Comparison of ENCODE assay signal across 25 cellular contexts in genomic region chr17:55414983-55415382, GRCh38. TPM values are rescaled to one million over a fixed set of nuclear protein-coding genes. Genes with fewer than 3 reads are reported as not detected.
A peak's percentile ranks its signal among the peaks of the same experiment; 100 is the strongest.
DNase-seq lines count a peak whose midpoint lies in the region; ATAC-seq and TF ChIP-seq lines count a peak whose summit lies in the region.
"Had no signal": no experiment of that assay in that cellular context is flagged by ENCODE, and none has a peak within 500 bp of the region (broad histone marks: within the 10 kb centered on the region; RNA-seq: fewer than 3 reads in every experiment).

No MANE protein-coding gene starts in this region.

- H3K27ac ChIP-seq in heart right ventricle (peak overlapping the region in 6 of 10 donors; percentile 62 to 82 (median 76)), subcutaneous abdominal adipose tissue (ENCODE audit: low read depth, low read length) (peak overlapping the region; percentile 97)
- H3K27ac ChIP-seq: adrenal gland, foreskin keratinocyte, KMS-11, thoracic aorta had no signal

- no peak for TF ChIP-seq CTCF in heart right ventricle (IDR thresholded peaks at IDR 0.05)

- no peak overlapping the region for H3K4me3 Mint-ChIP-seq in activated naive CD8-positive, alpha-beta T cell treated with anti-CD3 and anti-CD28 coated beads, Interleukin-2, amount 50 U/mL, for 24 hours
- H3K4me3 Mint-ChIP-seq: activated CD4-positive, alpha-beta memory T cell treated with anti-CD3 and anti-CD28 coated beads, Interleukin-2, amount 10 ng/mL, durations not matched to agents 7 days and 5 days; naive thymus-derived CD4-positive, alpha-beta T cell; stimulated activated memory B cell treated with anti-CD40 and anti-IgM and Interleukin-4, amounts not matched to agents 10 μg/mL and 1 μg/mL and 100 μg/mL, for 72 hours had no signal

- ATAC-seq in heart right ventricle: no peak
- no peak for ATAC-seq in left cardiac atrium
- ATAC-seq in activated naive CD8-positive, alpha-beta T cell treated with anti-CD3 and anti-CD28 coated beads, Interleukin-2, amount 50 U/mL, for 24 hours: no peak
- no peak for ATAC-seq in GM21825 (IDR thresholded peaks at IDR 0.05; ENCODE audit: unreplicated experiment)
- ATAC-seq: foreskin keratinocyte; Panc1; stimulated activated memory B cell treated with anti-CD40 and anti-IgM and Interleukin-4, amounts not matched to agents 10 μg/mL and 1 μg/mL and 100 μg/mL, for 72 hours had no signal

- peak overlapping the region; percentile 20 for H3K27ac Mint-ChIP-seq in activated naive CD8-positive, alpha-beta T cell treated with anti-CD3 and anti-CD28 coated beads, Interleukin-2, amount 50 U/mL, for 24 hours
- H3K27ac Mint-ChIP-seq: activated CD4-positive, alpha-beta memory T cell treated with anti-CD3 and anti-CD28 coated beads, Interleukin-2, amount 10 ng/mL, durations not matched to agents 7 days and 5 days; stimulated activated memory B cell treated with anti-CD40 and anti-IgM and Interleukin-4, amounts not matched to agents 10 μg/mL and 1 μg/mL and 100 μg/mL, for 72 hours had no signal

- DNase-seq in heart right ventricle: no peak
- no peak for DNase-seq in left cardiac atrium
- DNase-seq in NCI-H524 (lab: John Stamatoyannopoulos, UW): peak; percentile 72 to 96
- DNase-seq in activated naive CD8-positive, alpha-beta T cell treated with anti-CD3 and anti-CD28 coated beads, Interleukin-2, amount 50 U/mL, for 24 hours: no peak
- DNase-seq in NCI-H2196 (lab: John Stamatoyannopoulos, UW; ENCODE audit: unreplicated experiment): no peak
- DNase-seq: activated CD4-positive, alpha-beta memory T cell treated with anti-CD3 and anti-CD28 coated beads, Interleukin-2, amount 10 ng/mL, durations not matched to agents 7 days and 5 days; activated CD4-positive, alpha-beta T cell treated with anti-CD3 and anti-CD28 coated beads for 1 hour; activated gamma-delta T cell; adrenal gland; BE2C; foreskin keratinocyte; MM.1S; naive thymus-derived CD4-positive, alpha-beta T cell; NCI-H1105 treated with DMSO at 0.1 percent for 48 hours; NCI-H2029; NCI-H526 treated with DMSO at 0.1 percent for 48 hours; SHP77 treated with DMSO at 0.1 percent for 48 hours had no signal

- H3K9me3 Mint-ChIP-seq in activated naive CD8-positive, alpha-beta T cell treated with anti-CD3 and anti-CD28 coated beads, Interleukin-2, amount 50 U/mL, for 24 hours: no peaks in the 10 kb centered on the region
- H3K9me3 Mint-ChIP-seq: activated CD4-positive, alpha-beta memory T cell treated with anti-CD3 and anti-CD28 coated beads, Interleukin-2, amount 10 ng/mL, durations not matched to agents 7 days and 5 days; stimulated activated memory B cell treated with anti-CD40 and anti-IgM and Interleukin-4, amounts not matched to agents 10 μg/mL and 1 μg/mL and 100 μg/mL, for 72 hours had no signal

- H3K36me3 ChIP-seq in heart right ventricle (peaks cover 0 to 43% (median 12%) of the 10 kb centered on the region in 9 donors), subcutaneous abdominal adipose tissue (ENCODE audit: control insufficient read depth in 5 of 5, insufficient read depth in 5 of 5, low read length in 5 of 5) (peaks cover 17 to 42% (median 32%) of the 10 kb centered on the region in 5 donors)

- H3K36me3 Mint-ChIP-seq in activated naive CD8-positive, alpha-beta T cell treated with anti-CD3 and anti-CD28 coated beads, Interleukin-2, amount 50 U/mL, for 24 hours (ENCODE audit: low read depth): peaks cover 50% of the 10 kb centered on the region

- H3K4me1 ChIP-seq in heart right ventricle: peaks cover 0 to 49% (median 28%) of the 10 kb centered on the region in 9 donors
- H3K4me1 ChIP-seq in subcutaneous abdominal adipose tissue (ENCODE audit: control insufficient read depth in 5 of 5, insufficient read depth in 5 of 5, low read length in 5 of 5): peaks cover 2 to 68% (median 61%) of the 10 kb centered on the region in 5 donors

- H3K4me3 ChIP-seq in heart right ventricle (no peak overlapping the region), subcutaneous abdominal adipose tissue (ENCODE audit: low read depth in 1 of 5, low read length in 5 of 5) (no peak overlapping the region)
- H3K4me3 ChIP-seq: adrenal gland, esophagus muscularis mucosa, lung, thoracic aorta had no signal

- H3K27me3 ChIP-seq in heart right ventricle (no peaks in the 10 kb centered on the region), subcutaneous abdominal adipose tissue (ENCODE audit: control insufficient read depth in 5 of 5, insufficient read depth in 4 of 5, low read length in 5 of 5) (no peaks in the 10 kb centered on the region)
- H3K27me3 ChIP-seq: adrenal gland, BE2C, esophagus muscularis mucosa, foreskin keratinocyte had no signal

- 75 to 83% methylated on average over 4 of the region's 4 CpGs for WGBS in heart right ventricle, 2 donors

- H3K27me3 Mint-ChIP-seq in activated naive CD8-positive, alpha-beta T cell treated with anti-CD3 and anti-CD28 coated beads, Interleukin-2, amount 50 U/mL, for 24 hours: no peaks in the 10 kb centered on the region
- H3K27me3 Mint-ChIP-seq: activated CD4-positive, alpha-beta memory T cell treated with anti-CD3 and anti-CD28 coated beads, Interleukin-2, amount 10 ng/mL, durations not matched to agents 7 days and 5 days; naive thymus-derived CD4-positive, alpha-beta T cell; stimulated activated memory B cell treated with anti-CD40 and anti-IgM and Interleukin-4, amounts not matched to agents 10 μg/mL and 1 μg/mL and 100 μg/mL, for 72 hours had no signal

- H3K9ac ChIP-seq in subcutaneous abdominal adipose tissue (ENCODE audit: low read length in 5 of 5): peak overlapping the region in 1 of 5 donors; percentile 60
- H3K9ac ChIP-seq: KMS-11 had no signal

- peaks cover 60% of the 10 kb centered on the region for H3K4me1 Mint-ChIP-seq in activated naive CD8-positive, alpha-beta T cell treated with anti-CD3 and anti-CD28 coated beads, Interleukin-2, amount 50 U/mL, for 24 hours

- intact Hi-C loops in heart right ventricle (cut with DNase I): loop anchor here in 4 of 10 donors (5.0 to 10.0 kb wide), 3 partner anchors 97 to 340 kb away; partner anchors contain the start of genes SMIM36 (in 3 of the 4) and PCTP (in 1 of the 4)
- intact Hi-C loops in left cardiac atrium (cut with DNase I): no loop called here

- H3K9me3 ChIP-seq in heart right ventricle: no peaks in the 10 kb centered on the region
- no peaks in the 10 kb centered on the region for H3K9me3 ChIP-seq in subcutaneous abdominal adipose tissue (ENCODE audit: control insufficient read depth in 5 of 5, low read length in 5 of 5)
- H3K9me3 ChIP-seq: adrenal gland, BE2C, esophagus muscularis mucosa, thoracic aorta had no signal

RNA-seq across cellular contexts. Expression of gene MMD, which starts 6.7 kb away (rescaled TPM):
- total RNA-seq in heart right ventricle (10 to 100 TPM in 6 of 10 donors, 1 to 10 TPM in 4; 6.7 to 20.8 (median 11.4) TPM), left cardiac atrium (10 to 100 TPM; 26.8 to 29.1 TPM)
- polyA plus RNA-seq in heart right ventricle: 1 to 10 TPM; 6.4 to 9.7 TPM

Comparison
In these comparisons a context has a peak if more than half of its experiments do, and no peak if none do; other contexts are left out.
1. DNase-seq: peak in NCI-H524 (2 of 2); none in heart right ventricle (0 of 2), left cardiac atrium (single experiment), activated naive CD8-positive, alpha-beta T cell treated with anti-CD3 and anti-CD28 coated beads, Interleukin-2, amount 50 U/mL, for 24 hours (single experiment) and NCI-H2196 (single experiment).